25 cellular contexts compared by ENCODE assay signal in genomic region chr2:88078624-88079169, GRCh38. TPM values are rescaled to one million over a fixed set of nuclear protein-coding genes. Genes with fewer than 3 reads are reported as not detected.
"Had no signal": no experiment of that assay in that cellular context is flagged by ENCODE, and none has a peak within 500 bp of the region (broad histone marks: within the 10 kb centered on the region; RNA-seq: fewer than 3 reads in every experiment).

No MANE protein-coding gene starts in this region.

- H3K36me3 ChIP-seq: brain microvascular endothelial cell, MG63, Peyer's patch, SJSA1 had no signal

- DNase-seq: activated B cell treated with CpG ODN at 0.5 μM for 24 hours; activated CD4-positive, alpha-beta memory T cell treated with anti-CD3 and anti-CD28 coated beads for 36 hours; activated CD4-positive, alpha-beta T cell treated with anti-CD3 and anti-CD28 coated beads, Interleukin-2, amount 10 ng/mL, durations not matched to agents 7 days and 5 days; activated CD8-positive, alpha-beta memory T cell treated with anti-CD3 and anti-CD28 coated beads for 24 hours; activated gamma-delta T cell; activated naive CD4-positive, alpha-beta T cell treated with anti-CD3 and anti-CD28 coated beads for 36 hours; activated T-cell treated with anti-CD3 and anti-CD28 coated beads, Interleukin-2, amount 50 U/mL, for 4 hours; brain microvascular endothelial cell; central memory CD4-positive, alpha-beta T cell; MG63; NCI-H1105; NCI-H1436; NCI-H1694 treated with DMSO at 0.1 percent for 48 hours; NCI-H2029 treated with DMSO at 0.1 percent for 48 hours; NCI-H345; NCI-H510A; NCI-H526 treated with DMSO at 0.1 percent for 48 hours; NCI-H82; Peyer's patch; T-cell; T-helper 2 cell; T1000 had no signal

- H3K27ac ChIP-seq: brain microvascular endothelial cell, RWPE1, SJSA1 had no signal

- ATAC-seq: activated T-cell treated with anti-CD3 and anti-CD28 coated beads, Interleukin-2, amount 50 U/mL, for 4 hours; activated T-helper 17 cell treated with anti-CD3 and anti-CD28 coated beads, Interleukin-2, amount 50 U/mL, for 72 hours; T-cell had no signal

- H3K27me3 ChIP-seq: brain microvascular endothelial cell, MG63, Peyer's patch had no signal

- H3K9me3 ChIP-seq: Peyer's patch, SJSA1 had no signal

- H3K4me3 ChIP-seq: MG63, Peyer's patch, SJSA1 had no signal

- H3K4me1 ChIP-seq: Peyer's patch had no signal

RNA-seq across cellular contexts. Expression of gene SMYD1, which starts 11.1 kb away (rescaled TPM):
- total RNA-seq: activated B cell treated with CpG ODN at 0.5 μM for 24 hours; activated CD4-positive, alpha-beta memory T cell treated with anti-CD3 and anti-CD28 coated beads for 36 hours; activated CD4-positive, alpha-beta T cell treated with anti-CD3 and anti-CD28 coated beads, Interleukin-2, amount 10 ng/mL, durations not matched to agents 7 days and 5 days; activated naive CD4-positive, alpha-beta T cell treated with anti-CD3 and anti-CD28 coated beads for 36 hours; activated T-cell treated with anti-CD3 and anti-CD28 coated beads, Interleukin-2, amount 50 U/mL, for 4 hours; activated T-helper 17 cell treated with anti-CD3 and anti-CD28 coated beads, Interleukin-2, amount 50 U/mL, for 72 hours; SJSA1; T-cell had no signal

RNA-seq across cellular contexts. Expression of gene FABP1, which starts 49.2 kb away (rescaled TPM):
- total RNA-seq: activated B cell treated with CpG ODN at 0.5 μM for 24 hours; activated CD4-positive, alpha-beta memory T cell treated with anti-CD3 and anti-CD28 coated beads for 36 hours; activated CD4-positive, alpha-beta T cell treated with anti-CD3 and anti-CD28 coated beads, Interleukin-2, amount 10 ng/mL, durations not matched to agents 7 days and 5 days; activated naive CD4-positive, alpha-beta T cell treated with anti-CD3 and anti-CD28 coated beads for 36 hours; activated T-helper 17 cell treated with anti-CD3 and anti-CD28 coated beads, Interleukin-2, amount 50 U/mL, for 72 hours; SJSA1 had no signal
